Comparison of ENCODE assay signal across 1 cellular context in the genomic region with DNA sequence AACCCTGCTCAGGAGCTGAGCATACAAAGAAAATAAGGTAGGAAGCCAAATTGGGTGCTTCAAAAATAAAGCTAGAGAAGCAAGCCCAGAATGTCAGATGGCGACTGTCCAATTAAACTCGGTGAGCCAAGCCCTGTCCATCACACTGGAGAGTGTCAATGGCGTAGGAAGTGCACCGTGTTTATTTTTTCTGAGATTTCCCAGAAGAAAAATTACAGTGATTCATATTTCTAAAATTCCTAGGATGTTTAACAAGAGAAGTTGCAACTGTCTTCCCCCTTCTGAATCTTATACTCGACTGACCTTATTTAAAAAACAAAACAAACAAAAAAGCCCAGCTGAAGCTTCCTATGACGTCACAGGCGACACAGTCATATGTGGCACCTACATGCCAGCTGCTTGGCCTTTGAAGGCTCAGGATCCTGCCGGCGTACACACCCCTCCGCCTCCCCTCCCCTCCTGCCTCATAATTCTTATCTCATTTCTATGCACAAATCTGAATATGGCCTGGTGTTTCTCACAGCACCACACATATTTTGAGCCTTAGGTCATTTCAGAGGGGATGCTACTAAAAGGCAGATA.
TF ChIP-seq lines count a peak whose summit lies in the region.

No MANE protein-coding gene starts in this region.

TF ChIP-seq in IMR-90, 13 proteins besides CTCF, POLR2A, EP300 and RAD21 (continued from another document):
- TF ChIP-seq, protein P1, sequence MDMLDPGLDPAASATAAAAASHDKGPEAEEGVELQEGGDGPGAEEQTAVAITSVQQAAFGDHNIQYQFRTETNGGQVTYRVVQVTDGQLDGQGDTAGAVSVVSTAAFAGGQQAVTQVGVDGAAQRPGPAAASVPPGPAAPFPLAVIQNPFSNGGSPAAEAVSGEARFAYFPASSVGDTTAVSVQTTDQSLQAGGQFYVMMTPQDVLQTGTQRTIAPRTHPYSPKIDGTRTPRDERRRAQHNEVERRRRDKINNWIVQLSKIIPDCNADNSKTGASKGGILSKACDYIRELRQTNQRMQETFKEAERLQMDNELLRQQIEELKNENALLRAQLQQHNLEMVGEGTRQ (IDR thresholded peaks at IDR 0.05; ENCODE audit: low read depth, low read length), result no peak
- TF ChIP-seq CHD1 (IDR thresholded peaks at IDR 0.05; ENCODE audit: low read depth, low read length) (no peak), SMC3 (IDR thresholded peaks at IDR 0.05; ENCODE audit: low read depth, low read length) (0 out of 2 replicates have a peak, but pooled peaks have one; percentile 2), MAZ (IDR thresholded peaks at IDR 0.05; ENCODE audit: borderline replicate concordance, low read depth, low read length) (peak; percentile 84), CEBPB (IDR thresholded peaks at IDR 0.05; ENCODE audit: low read depth, low read length) (peak; percentile 58; the same call in 1 of the 2 replicates)
